Comparison of ENCODE assay signal across 1 cellular context in the genomic region with DNA sequence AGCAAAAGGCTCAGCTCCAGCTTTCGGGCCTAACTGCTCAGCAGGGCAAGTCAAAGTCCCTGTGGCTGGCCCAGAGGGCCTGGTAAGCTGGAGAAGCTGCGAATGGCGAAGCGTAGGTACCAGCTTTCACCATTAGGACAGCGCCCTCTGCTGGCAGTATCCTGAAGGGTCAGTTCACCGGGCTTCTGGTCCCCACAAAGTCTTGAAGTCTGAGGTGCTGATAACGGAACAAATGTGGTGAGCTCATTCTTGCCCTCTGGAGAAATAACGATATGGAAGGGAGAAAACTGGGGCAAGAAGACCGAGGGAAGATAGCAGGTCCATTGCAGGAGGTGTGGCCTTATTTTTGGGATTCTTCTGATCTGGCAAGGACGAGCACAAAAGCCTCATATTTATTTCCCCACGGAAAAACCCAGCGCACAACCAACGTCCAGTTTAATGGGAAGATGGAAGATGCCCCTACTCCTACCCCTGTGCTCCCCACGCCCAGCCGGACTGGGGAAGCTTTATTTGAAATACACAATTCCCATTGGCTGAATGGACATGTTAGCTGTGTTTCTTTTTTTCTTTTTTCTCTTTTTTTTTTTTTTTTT.
TF ChIP-seq lines count a peak whose summit lies in the region.

No MANE protein-coding gene starts in this region.

TF ChIP-seq in SK-N-SH, 30 proteins besides CTCF, POLR2A, EP300 and RAD21 (continued from another document):
- TF ChIP-seq, protein P1, sequence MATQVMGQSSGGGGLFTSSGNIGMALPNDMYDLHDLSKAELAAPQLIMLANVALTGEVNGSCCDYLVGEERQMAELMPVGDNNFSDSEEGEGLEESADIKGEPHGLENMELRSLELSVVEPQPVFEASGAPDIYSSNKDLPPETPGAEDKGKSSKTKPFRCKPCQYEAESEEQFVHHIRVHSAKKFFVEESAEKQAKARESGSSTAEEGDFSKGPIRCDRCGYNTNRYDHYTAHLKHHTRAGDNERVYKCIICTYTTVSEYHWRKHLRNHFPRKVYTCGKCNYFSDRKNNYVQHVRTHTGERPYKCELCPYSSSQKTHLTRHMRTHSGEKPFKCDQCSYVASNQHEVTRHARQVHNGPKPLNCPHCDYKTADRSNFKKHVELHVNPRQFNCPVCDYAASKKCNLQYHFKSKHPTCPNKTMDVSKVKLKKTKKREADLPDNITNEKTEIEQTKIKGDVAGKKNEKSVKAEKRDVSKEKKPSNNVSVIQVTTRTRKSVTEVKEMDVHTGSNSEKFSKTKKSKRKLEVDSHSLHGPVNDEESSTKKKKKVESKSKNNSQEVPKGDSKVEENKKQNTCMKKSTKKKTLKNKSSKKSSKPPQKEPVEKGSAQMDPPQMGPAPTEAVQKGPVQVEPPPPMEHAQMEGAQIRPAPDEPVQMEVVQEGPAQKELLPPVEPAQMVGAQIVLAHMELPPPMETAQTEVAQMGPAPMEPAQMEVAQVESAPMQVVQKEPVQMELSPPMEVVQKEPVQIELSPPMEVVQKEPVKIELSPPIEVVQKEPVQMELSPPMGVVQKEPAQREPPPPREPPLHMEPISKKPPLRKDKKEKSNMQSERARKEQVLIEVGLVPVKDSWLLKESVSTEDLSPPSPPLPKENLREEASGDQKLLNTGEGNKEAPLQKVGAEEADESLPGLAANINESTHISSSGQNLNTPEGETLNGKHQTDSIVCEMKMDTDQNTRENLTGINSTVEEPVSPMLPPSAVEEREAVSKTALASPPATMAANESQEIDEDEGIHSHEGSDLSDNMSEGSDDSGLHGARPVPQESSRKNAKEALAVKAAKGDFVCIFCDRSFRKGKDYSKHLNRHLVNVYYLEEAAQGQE (IDR thresholded peaks at IDR 0.05; ENCODE audit: low read depth, low read length) = no peak
- no peak for TF ChIP-seq FOSL2 (IDR thresholded peaks at IDR 0.05; ENCODE audit: borderline replicate concordance, low read depth)
